Comparison of ENCODE assay signal across 19 cellular contexts in the genomic region with DNA sequence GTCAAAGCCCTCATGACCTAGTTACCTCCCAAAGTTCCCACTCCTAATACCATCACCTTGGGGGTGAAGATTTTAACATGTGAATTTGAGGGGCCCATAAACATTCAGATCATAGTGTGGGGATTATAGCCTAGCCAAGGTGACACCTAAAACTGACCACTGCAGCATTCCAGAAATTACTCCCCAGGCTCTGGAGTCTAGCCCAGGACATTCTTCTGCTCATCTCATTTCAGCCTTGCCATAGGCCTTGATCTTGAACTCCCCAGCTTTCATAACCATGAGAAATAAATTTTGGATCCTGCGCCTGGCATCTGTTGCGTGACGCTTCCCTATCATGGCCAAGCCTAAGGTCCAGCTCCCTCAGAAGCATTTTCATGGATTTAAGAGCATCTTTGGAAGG.
DNase-seq lines count a peak whose midpoint lies in the region; ATAC-seq lines count a peak whose summit lies in the region.
"Had no signal": no experiment of that assay in that cellular context is flagged by ENCODE, and none has a peak within 500 bp of the region (broad histone marks: within the 10 kb centered on the region; RNA-seq: fewer than 3 reads in every experiment).

No MANE protein-coding gene starts in this region.

- no peak overlapping the region for H3K4me3 Mint-ChIP-seq in activated CD4-positive, alpha-beta T cell treated with anti-CD3 and anti-CD28 coated beads, Interleukin-2, amount 10 ng/mL, durations not matched to agents 7 days and 5 days
- H3K4me3 Mint-ChIP-seq: CD4-positive, alpha-beta T cell; GM23338 had no signal

- H3K4me1 ChIP-seq in SJCRH30: peaks cover 23% of the 10 kb centered on the region

- POLR2A ChIA-PET in activated CD4-positive, alpha-beta T cell treated with anti-CD3 and anti-CD28 coated beads, Interleukin-2, amount 10 ng/mL, durations not matched to agents 7 days and 5 days (lab: Charles Lee): no interaction called here

- DNase-seq in GM04503 (ENCODE audit: low read depth) (peak; percentile 52), SJCRH30 (peak; percentile 29 to 33), iris pigment epithelial cell (ENCODE audit: low read depth) (peak; percentile 60), NCI-H2196 treated with DMSO at 0.1 percent for 48 hours (lab: John Stamatoyannopoulos, UW; ENCODE audit: unreplicated experiment) (no peak), NCI-H2227 treated with DMSO at 0.1 percent for 48 hours (lab: John Stamatoyannopoulos, UW) (no peak)
- no peak for DNase-seq in activated CD4-positive, alpha-beta T cell treated with anti-CD3 and anti-CD28 coated beads, Interleukin-2, amount 10 ng/mL, durations not matched to agents 7 days and 5 days
- DNase-seq: CD4-positive, alpha-beta T cell; DMS153; NCI-H1105 treated with DMSO at 0.1 percent for 48 hours; NCI-H187; NCI-H2107; NCI-H226; NCI-H524; PC-3 had no signal

- H3K27ac Mint-ChIP-seq in activated CD4-positive, alpha-beta T cell treated with anti-CD3 and anti-CD28 coated beads, Interleukin-2, amount 10 ng/mL, durations not matched to agents 7 days and 5 days: no peak overlapping the region
- H3K27ac Mint-ChIP-seq: CD4-positive, alpha-beta T cell; GM23338 had no signal

- H3K9me3 ChIP-seq in SJCRH30 (replicated peaks): no peaks in the 10 kb centered on the region
- H3K9me3 ChIP-seq: SJSA1 had no signal

- H3K9me3 Mint-ChIP-seq in activated CD4-positive, alpha-beta T cell treated with anti-CD3 and anti-CD28 coated beads, Interleukin-2, amount 10 ng/mL, durations not matched to agents 7 days and 5 days: no peaks in the 10 kb centered on the region
- H3K9me3 Mint-ChIP-seq: CD4-positive, alpha-beta T cell; GM23338 had no signal

- H3K27me3 ChIP-seq in SJCRH30: no peaks in the 10 kb centered on the region
- H3K27me3 ChIP-seq: SJSA1 had no signal

- CTCF ChIA-PET in activated CD4-positive, alpha-beta T cell treated with anti-CD3 and anti-CD28 coated beads, Interleukin-2, amount 10 ng/mL, durations not matched to agents 7 days and 5 days (lab: Charles Lee): no interaction called here

- no peak for ATAC-seq in HG03354 (IDR thresholded peaks at IDR 0.05; ENCODE audit: poor library complexity, severe bottlenecking, unreplicated experiment)
- ATAC-seq: GM23338, HCT116, K562, PC-3 had no signal

- H3K4me1 Mint-ChIP-seq in activated CD4-positive, alpha-beta T cell treated with anti-CD3 and anti-CD28 coated beads, Interleukin-2, amount 10 ng/mL, durations not matched to agents 7 days and 5 days: no peaks in the 10 kb centered on the region
- H3K4me1 Mint-ChIP-seq: GM23338 had no signal

- peak overlapping the region; percentile 44 for H3K27ac ChIP-seq in SJCRH30
- H3K27ac ChIP-seq: SJSA1 had no signal

- no peak overlapping the region for H3K4me3 ChIP-seq in SJCRH30
- H3K4me3 ChIP-seq: GM23338, K562, SJSA1 had no signal

- H3K36me3 Mint-ChIP-seq in activated CD4-positive, alpha-beta T cell treated with anti-CD3 and anti-CD28 coated beads, Interleukin-2, amount 10 ng/mL, durations not matched to agents 7 days and 5 days (ENCODE audit: low read depth): no peaks in the 10 kb centered on the region

- H3K27me3 Mint-ChIP-seq in activated CD4-positive, alpha-beta T cell treated with anti-CD3 and anti-CD28 coated beads, Interleukin-2, amount 10 ng/mL, durations not matched to agents 7 days and 5 days: peaks cover 2% of the 10 kb centered on the region

- no peaks in the 10 kb centered on the region; the same call in 1 of the 2 replicates for H3K36me3 ChIP-seq in SJCRH30
- H3K36me3 ChIP-seq: SJSA1 had no signal

Comparison
In these comparisons a context has a peak if more than half of its experiments do, and no peak if none do; other contexts are left out.
1. DNase-seq: peak in GM04503 (single experiment), SJCRH30 (2 of 2) and iris pigment epithelial cell (single experiment); none in NCI-H2196 treated with DMSO at 0.1 percent for 48 hours (single experiment), activated CD4-positive, alpha-beta T cell treated with anti-CD3 and anti-CD28 coated beads, Interleukin-2, amount 10 ng/mL, durations not matched to agents 7 days and 5 days (single experiment) and NCI-H2227 treated with DMSO at 0.1 percent for 48 hours (single experiment).